In genomic region chr9:6219981-6220380, GRCh38 we compare ENCODE assay signal across 20 cellular contexts. TPM values are rescaled to one million over a fixed set of nuclear protein-coding genes. Genes with fewer than 3 reads are reported as not detected.
DNase-seq lines count a peak whose midpoint lies in the region; ATAC-seq and TF ChIP-seq lines count a peak whose summit lies in the region.
"Had no signal": no experiment of that assay in that cellular context is flagged by ENCODE, and none has a peak within 500 bp of the region (broad histone marks: within the 10 kb centered on the region; RNA-seq: fewer than 3 reads in every experiment).

No MANE protein-coding gene starts in this region.

- H3K4me3 ChIP-seq in heart right ventricle (peak overlapping the region in 2 of 10 donors; percentile 6), fibroblast of pulmonary artery (replicated peaks; ENCODE audit: low read depth, low read length) (peak overlapping the region; percentile 48), retinal pigment epithelial cell (ENCODE audit: low read length) (no peak overlapping the region), upper lobe of right lung (no peak overlapping the region), Caco-2 (ENCODE audit: low read depth, low read length) (no peak overlapping the region)

- DNase-seq in heart right ventricle (no peak), cardiac septum (ENCODE audit: low spot score) (no peak), fibroblast of pulmonary artery (ENCODE audit: low read depth) (peak; percentile 35), retinal pigment epithelial cell (ENCODE audit: low read depth) (peak; percentile 54), upper lobe of right lung (no peak), Caco-2 (no peak)
- DNase-seq in activated CD4-positive, alpha-beta T cell treated with anti-CD3 and anti-CD28 coated beads, Interleukin-2, amount 10 ng/mL, durations not matched to agents 24 days and 14 days: no peak
- DNase-seq: 8988T; BE2C; Calu3; CD4-positive, alpha-beta T cell; DMS79; H9; NCI-H1048; NCI-H1436 treated with DMSO at 0.1 percent for 48 hours; NCI-H2081; NCI-H524 had no signal

- ATAC-seq in heart right ventricle: no peak
- ATAC-seq in upper lobe of right lung: no peak
- ATAC-seq in GM18873 (IDR thresholded peaks at IDR 0.05; ENCODE audit: low FRiP score, unreplicated experiment): no peak
- ATAC-seq: Panc1 had no signal

- H3K4me1 Mint-ChIP-seq in activated CD4-positive, alpha-beta T cell treated with anti-CD3 and anti-CD28 coated beads, Interleukin-2, amount 10 ng/mL, durations not matched to agents 24 days and 14 days: no peaks in the 10 kb centered on the region
- H3K4me1 Mint-ChIP-seq in Caco-2 (ENCODE audit: low read depth, unreplicated experiment): no peaks in the 10 kb centered on the region

- H3K36me3 Mint-ChIP-seq in activated CD4-positive, alpha-beta T cell treated with anti-CD3 and anti-CD28 coated beads, Interleukin-2, amount 10 ng/mL, durations not matched to agents 24 days and 14 days (ENCODE audit: low read depth): no peaks in the 10 kb centered on the region
- H3K36me3 Mint-ChIP-seq in Caco-2 (ENCODE audit: insufficient read depth, unreplicated experiment): no peaks in the 10 kb centered on the region

- peak overlapping the region in 7 of 10 donors; percentile 10 to 80 (median 49) for H3K27ac ChIP-seq in heart right ventricle
- peak overlapping the region; percentile 40 for H3K27ac ChIP-seq in upper lobe of right lung

- no peak overlapping the region for H3K4me3 Mint-ChIP-seq in activated CD4-positive, alpha-beta T cell treated with anti-CD3 and anti-CD28 coated beads, Interleukin-2, amount 10 ng/mL, durations not matched to agents 24 days and 14 days
- H3K4me3 Mint-ChIP-seq in Caco-2 (ENCODE audit: unreplicated experiment): no peak overlapping the region
- H3K4me3 Mint-ChIP-seq: CD4-positive, alpha-beta T cell; H9 had no signal

- no TSS peak for BruUV-seq in Caco-2 (replicated peaks; lab: Mats Ljungman, UMichigan)

- H3K4me1 ChIP-seq in heart right ventricle (peaks cover 0 to 75% (median 15%) of the 10 kb centered on the region in 9 donors), upper lobe of right lung (peaks cover 19% of the 10 kb centered on the region), Caco-2 (no peaks in the 10 kb centered on the region)
- H3K4me1 ChIP-seq: BE2C had no signal

- TF ChIP-seq CTCF in heart right ventricle (IDR thresholded peaks at IDR 0.05): no peak
- no peak for TF ChIP-seq CTCF in fibroblast of pulmonary artery (IDR thresholded peaks at IDR 0.05; ENCODE audit: low read length, missing control alignments)
- TF ChIP-seq CTCF in retinal pigment epithelial cell (conservative IDR thresholded peaks at IDR 0.05; ENCODE audit: low read depth, low read length): no peak
- TF ChIP-seq CTCF in upper lobe of right lung (IDR thresholded peaks at IDR 0.05): no peak
- no peak for TF ChIP-seq CTCF in Caco-2 (IDR thresholded peaks at IDR 0.05; ENCODE audit: insufficient read depth in 1 of 2, low read depth in 1 of 2, low read length in 1 of 2, severe bottlenecking in 1 of 2, unreplicated experiment in 1 of 2)

- H3K36me3 ChIP-seq in heart right ventricle: no peaks in the 10 kb centered on the region
- H3K36me3 ChIP-seq in upper lobe of right lung: no peaks in the 10 kb centered on the region
- no peaks in the 10 kb centered on the region for H3K36me3 ChIP-seq in Caco-2 (ENCODE audit: control insufficient read depth, insufficient read depth, low read length)
- H3K36me3 ChIP-seq: BE2C had no signal

- peaks cover 26% of the 10 kb centered on the region for H3K27me3 Mint-ChIP-seq in activated CD4-positive, alpha-beta T cell treated with anti-CD3 and anti-CD28 coated beads, Interleukin-2, amount 10 ng/mL, durations not matched to agents 24 days and 14 days
- H3K27me3 Mint-ChIP-seq in Caco-2 (ENCODE audit: insufficient read depth, unreplicated experiment): peaks cover 2% of the 10 kb centered on the region

- H3K27me3 ChIP-seq in heart right ventricle (no peaks in the 10 kb centered on the region), upper lobe of right lung (no peaks in the 10 kb centered on the region), Caco-2 (replicated peaks; ENCODE audit: control insufficient read depth, insufficient read depth, low read length) (no peaks in the 10 kb centered on the region)
- H3K27me3 ChIP-seq: BE2C had no signal

- intact Hi-C loops in heart right ventricle (cut with DNase I) (loop anchor here in 3 of 10 donors (10.0 kb wide), 1 partner anchor 55 kb away; no protein-coding TSS in a partner anchor), cardiac septum (cut with DNase I) (no loop called here), upper lobe of right lung (cut with DNase I) (no loop called here), Caco-2 (cut with micrococcal nuclease; ENCODE audit: unreplicated experiment) (no loop called here)
- intact Hi-C loops in activated CD4-positive, alpha-beta T cell treated with anti-CD3 and anti-CD28 coated beads, Interleukin-2, amount 10 ng/mL, durations not matched to agents 24 days and 14 days (cut with micrococcal nuclease): no loop called here

- H3K9me3 Mint-ChIP-seq in activated CD4-positive, alpha-beta T cell treated with anti-CD3 and anti-CD28 coated beads, Interleukin-2, amount 10 ng/mL, durations not matched to agents 24 days and 14 days: no peaks in the 10 kb centered on the region
- no peaks in the 10 kb centered on the region for H3K9me3 Mint-ChIP-seq in Caco-2 (ENCODE audit: unreplicated experiment)
- H3K9me3 Mint-ChIP-seq: CD4-positive, alpha-beta T cell; H9 had no signal

- H3K27ac Mint-ChIP-seq in activated CD4-positive, alpha-beta T cell treated with anti-CD3 and anti-CD28 coated beads, Interleukin-2, amount 10 ng/mL, durations not matched to agents 24 days and 14 days: no peak overlapping the region
- no peak overlapping the region for H3K27ac Mint-ChIP-seq in Caco-2 (ENCODE audit: unreplicated experiment)
- H3K27ac Mint-ChIP-seq: CD4-positive, alpha-beta T cell; H9 had no signal

- no peaks in the 10 kb centered on the region for H3K9me3 ChIP-seq in heart right ventricle
- H3K9me3 ChIP-seq in upper lobe of right lung: no peaks in the 10 kb centered on the region
- no peaks in the 10 kb centered on the region for H3K9me3 ChIP-seq in Caco-2
- H3K9me3 ChIP-seq: BE2C had no signal

- POLR2A ChIA-PET in Caco-2 (lab: Charles Lee): no interaction called here

- CTCF ChIA-PET in Caco-2 (lab: Charles Lee): no interaction called here

- 50 to 51% methylated on average over 2 of the region's 2 CpGs for WGBS in heart right ventricle, 2 donors

RNA-seq across cellular contexts. Expression of gene IL33, which starts 4.4 kb away (rescaled TPM):
- total RNA-seq in heart right ventricle (10 to 100 TPM; 11.8 to 41.8 (median 18.7) TPM), cardiac septum (18.6 TPM), upper lobe of right lung (64.8 TPM), Caco-2 (2022) (not detected in 2 replicates)
- 10 to 100 TPM; 17.5 to 23.0 TPM for polyA plus RNA-seq in heart right ventricle
- total RNA-seq in activated CD4-positive, alpha-beta T cell treated with anti-CD3 and anti-CD28 coated beads, Interleukin-2, amount 10 ng/mL, durations not matched to agents 24 days and 14 days: not detected in 2 replicates
- total RNA-seq: CD4-positive, alpha-beta T cell; H9; MCF 10A had no signal

Comparison
In these comparisons a context has a peak if more than half of its experiments do, and no peak if none do; other contexts are left out.
1. DNase-seq: peak in fibroblast of pulmonary artery (single experiment) and retinal pigment epithelial cell (single experiment); none in heart right ventricle (0 of 2), cardiac septum (single experiment), upper lobe of right lung (single experiment), activated CD4-positive, alpha-beta T cell treated with anti-CD3 and anti-CD28 coated beads, Interleukin-2, amount 10 ng/mL, durations not matched to agents 24 days and 14 days (single experiment) and Caco-2 (0 of 2).
2. RNA of gene IL33, which starts 4.4 kb away (total RNA-seq): 64.8 TPM in upper lobe of right lung (single experiment), 11.8 to 41.8 TPM in heart right ventricle and 18.6 TPM in cardiac septum (single experiment); not detected in activated CD4-positive, alpha-beta T cell treated with anti-CD3 and anti-CD28 coated beads, Interleukin-2, amount 10 ng/mL, durations not matched to agents 24 days and 14 days and not detected in Caco-2; every median in the first group is over 10 times any median in the second.